Comparison of ENCODE assay signal across 8 cellular contexts in the genomic region with DNA sequence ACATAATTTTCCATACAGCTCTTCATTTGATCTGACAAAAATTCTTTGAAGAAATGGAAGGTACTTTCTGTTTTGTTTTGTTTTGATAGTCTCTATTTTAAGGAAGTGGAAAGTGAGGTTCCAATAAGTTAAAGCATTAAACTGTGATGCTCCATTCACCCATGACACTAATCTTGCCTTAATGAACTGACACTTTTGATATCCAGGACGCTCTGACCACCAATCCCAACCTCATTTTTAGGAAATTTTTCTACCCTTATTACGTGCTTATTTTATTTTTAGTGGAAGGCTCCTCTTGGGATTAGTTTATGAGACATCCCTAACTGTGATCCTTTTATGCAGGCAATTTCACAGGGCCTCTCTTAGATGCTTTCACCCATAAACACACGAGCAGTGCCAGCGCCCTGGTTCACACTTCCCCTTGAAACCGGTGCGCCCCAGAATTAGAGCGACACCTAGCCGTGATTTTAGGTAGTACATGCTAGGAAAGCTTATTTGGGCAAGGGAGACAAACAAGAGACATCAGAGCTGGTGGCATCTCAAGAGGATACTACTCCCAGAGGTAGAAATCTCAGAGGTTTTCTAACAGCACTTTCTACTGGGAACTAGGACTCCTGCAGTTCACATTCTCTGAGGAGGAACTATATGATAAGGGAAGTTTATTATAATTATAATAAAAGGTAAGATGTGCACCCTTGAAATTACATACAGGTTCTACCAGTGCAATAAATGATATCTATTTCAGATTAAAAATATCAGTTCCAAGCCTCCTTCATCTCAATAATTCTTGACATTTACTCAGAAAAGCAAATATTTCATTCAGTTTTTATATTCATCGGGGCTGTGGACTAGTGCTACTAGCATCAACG.
DNase-seq lines count a peak whose midpoint lies in the region; ATAC-seq and TF ChIP-seq lines count a peak whose summit lies in the region.

No MANE protein-coding gene starts in this region.

- H3K9me3 Mint-ChIP-seq in natural killer cell = no peaks in the 10 kb centered on the region
- no peaks in the 10 kb centered on the region for H3K9me3 Mint-ChIP-seq in stimulated activated memory B cell treated with anti-CD40 and anti-IgM and Interleukin-4, amounts not matched to agents 10 μg/mL and 1 μg/mL and 100 μg/mL, for 72 hours

- TF ChIP-seq CTCF in natural killer cell (IDR thresholded peaks at IDR 0.05) = peak; percentile 97

- ATAC-seq in GM21447 (IDR thresholded peaks at IDR 0.05; ENCODE audit: unreplicated experiment) (peak; percentile 67), esophagus mucosa (peak; percentile 90), natural killer cell (peak; percentile 93 to 99 (median 99))
- peak; percentile 93 for ATAC-seq in stimulated activated memory B cell treated with anti-CD40 and anti-IgM and Interleukin-4, amounts not matched to agents 10 μg/mL and 1 μg/mL and 100 μg/mL, for 72 hours

- intact Hi-C loops in natural killer cell (cut with micrococcal nuclease) = loop anchor here (1.0 kb wide), 1 partner anchor 553 kb away; no protein-coding TSS in a partner anchor

- H3K36me3 Mint-ChIP-seq in natural killer cell = no peaks in the 10 kb centered on the region
- H3K36me3 Mint-ChIP-seq in stimulated activated memory B cell treated with anti-CD40 and anti-IgM and Interleukin-4, amounts not matched to agents 10 μg/mL and 1 μg/mL and 100 μg/mL, for 72 hours = no peaks in the 10 kb centered on the region

- H3K27me3 Mint-ChIP-seq in natural killer cell (ENCODE audit: low read depth in 2 of 2) = no peaks in the 10 kb centered on the region
- no peaks in the 10 kb centered on the region for H3K27me3 Mint-ChIP-seq in stimulated activated memory B cell treated with anti-CD40 and anti-IgM and Interleukin-4, amounts not matched to agents 10 μg/mL and 1 μg/mL and 100 μg/mL, for 72 hours

- peak overlapping the region; percentile 71 for H3K4me3 Mint-ChIP-seq in natural killer cell
- peak overlapping the region; percentile 66 for H3K4me3 Mint-ChIP-seq in stimulated activated memory B cell treated with anti-CD40 and anti-IgM and Interleukin-4, amounts not matched to agents 10 μg/mL and 1 μg/mL and 100 μg/mL, for 72 hours

- H3K27ac Mint-ChIP-seq in natural killer cell = peak overlapping the region; percentile 71 to 87
- H3K27ac Mint-ChIP-seq in stimulated activated memory B cell treated with anti-CD40 and anti-IgM and Interleukin-4, amounts not matched to agents 10 μg/mL and 1 μg/mL and 100 μg/mL, for 72 hours = peak overlapping the region; percentile 91

- peak; percentile 51 for DNase-seq in DMS 273 treated with DMSO at 0.1 percent for 48 hours (lab: John Stamatoyannopoulos, UW)
- peak; percentile 77 for DNase-seq in HT1080 (ENCODE audit: low read depth)
- DNase-seq in NOMO-1 treated with DMSO at 0.1 percent for 48 hours (lab: John Stamatoyannopoulos, UW; ENCODE audit: unreplicated experiment) = peak; percentile 79
- peak; percentile 60 for DNase-seq in activated T-cell treated with anti-CD3 and anti-CD28 coated beads for 1 hour (ENCODE audit: low read depth)
- peak; percentile 55 for DNase-seq in natural killer cell

- peaks cover 7 to 9% of the 10 kb centered on the region in 2 donors for H3K4me1 Mint-ChIP-seq in natural killer cell
- peaks cover 45% of the 10 kb centered on the region for H3K4me1 Mint-ChIP-seq in stimulated activated memory B cell treated with anti-CD40 and anti-IgM and Interleukin-4, amounts not matched to agents 10 μg/mL and 1 μg/mL and 100 μg/mL, for 72 hours

Comparison
In these comparisons a context has a peak if more than half of its experiments do, and no peak if none do; other contexts are left out.
1. Peak in every context shown above with its lines: DNase-seq and ATAC-seq.